ENCODE assay signal across 1 cellular context in the genomic region with DNA sequence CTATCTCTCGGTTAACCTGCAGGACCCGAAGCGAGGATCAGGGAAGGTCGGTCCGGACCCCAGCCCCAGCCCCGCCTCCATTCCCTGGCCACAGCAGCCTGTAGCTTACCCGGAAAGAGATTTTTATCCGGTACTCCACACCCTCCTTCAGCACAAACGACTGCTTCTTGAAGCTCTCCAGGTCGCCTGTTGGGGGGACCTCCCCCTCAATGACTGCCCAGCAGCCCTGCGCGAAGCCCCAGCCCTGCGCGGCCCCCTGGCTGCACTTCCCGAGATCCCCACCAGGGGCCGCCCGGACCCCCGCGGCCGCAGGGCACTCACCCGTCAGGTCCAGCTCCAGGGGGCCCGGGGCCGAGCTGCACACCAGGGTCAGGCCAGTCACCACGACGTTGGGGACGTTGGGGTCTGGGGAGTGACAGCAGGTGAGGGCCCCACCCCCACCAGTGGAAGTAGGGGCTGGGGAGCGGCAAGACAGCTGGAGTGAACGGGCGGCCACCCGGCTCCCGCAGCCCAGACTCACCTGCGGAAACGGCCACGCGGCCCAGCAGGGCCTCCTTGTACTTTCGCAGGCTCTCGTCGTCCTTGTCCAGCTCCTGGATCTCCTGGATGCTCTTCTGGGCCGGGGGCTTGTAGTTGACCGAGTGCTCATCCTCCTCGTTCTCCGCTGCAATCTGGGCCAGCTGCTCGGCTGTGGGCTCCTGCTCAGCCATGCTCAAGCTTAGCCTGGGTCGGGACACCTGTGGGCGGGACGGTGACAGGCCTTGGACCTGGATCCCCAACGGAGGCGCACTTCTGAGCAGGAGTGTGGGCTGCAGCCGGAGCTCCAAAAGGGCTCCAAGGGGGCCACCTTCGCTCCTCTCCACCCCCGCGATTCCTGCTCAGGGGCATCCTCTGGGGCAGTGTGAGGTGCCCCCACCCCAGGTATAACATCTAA.
TF ChIP-seq lines count a peak whose summit lies in the region.

No MANE protein-coding gene starts in this region.

TF ChIP-seq in H1, 55 proteins besides CTCF, POLR2A, EP300 and RAD21:
- no peak for TF ChIP-seq EZH2 (IDR thresholded peaks at IDR 0.05; ENCODE audit: low read depth, low read length, severe bottlenecking)
- TF ChIP-seq SRF (IDR thresholded peaks at IDR 0.05; ENCODE audit: low read depth, low read length): no peak
- TF ChIP-seq SP2 (IDR thresholded peaks at IDR 0.05; ENCODE audit: low read length): no peak
- TF ChIP-seq SIX5 (IDR thresholded peaks at IDR 0.05; ENCODE audit: low read depth, low read length): no peak
- TF ChIP-seq HDAC2 (IDR thresholded peaks at IDR 0.05; ENCODE audit: borderline replicate concordance in 1 of 2, low read depth in 2 of 2, low read length in 2 of 2): no peak
- TF ChIP-seq GABPA (IDR thresholded peaks at IDR 0.05; ENCODE audit: borderline replicate concordance, insufficient read depth, low read length): no peak
- TF ChIP-seq, protein P1, sequence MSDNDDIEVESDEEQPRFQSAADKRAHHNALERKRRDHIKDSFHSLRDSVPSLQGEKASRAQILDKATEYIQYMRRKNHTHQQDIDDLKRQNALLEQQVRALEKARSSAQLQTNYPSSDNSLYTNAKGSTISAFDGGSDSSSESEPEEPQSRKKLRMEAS (IDR thresholded peaks at IDR 0.05): peak; percentile 23; the same call in 1 of the 2 replicates
- no peak for TF ChIP-seq JUN (IDR thresholded peaks at IDR 0.05; ENCODE audit: low read depth, low read length)
- no peak for TF ChIP-seq SUZ12 (IDR thresholded peaks at IDR 0.05; ENCODE audit: low read length)
- TF ChIP-seq SIN3A (conservative IDR thresholded peaks at IDR 0.05 in 1 of 2, IDR thresholded peaks at IDR 0.05 in 1 of 2; ENCODE audit: low read depth in 1 of 2, low read length in 2 of 2): peak; percentile 45 to 61; a peak in 1 of 4 replicates
- no peak for TF ChIP-seq CHD1 (IDR thresholded peaks at IDR 0.05; ENCODE audit: low read depth, low read length)
- TF ChIP-seq TBP (IDR thresholded peaks at IDR 0.05; ENCODE audit: low read depth, low read length): no peak
- TF ChIP-seq SP1 (IDR thresholded peaks at IDR 0.05; ENCODE audit: low read depth, low read length): no peak
- TF ChIP-seq, protein P2, sequence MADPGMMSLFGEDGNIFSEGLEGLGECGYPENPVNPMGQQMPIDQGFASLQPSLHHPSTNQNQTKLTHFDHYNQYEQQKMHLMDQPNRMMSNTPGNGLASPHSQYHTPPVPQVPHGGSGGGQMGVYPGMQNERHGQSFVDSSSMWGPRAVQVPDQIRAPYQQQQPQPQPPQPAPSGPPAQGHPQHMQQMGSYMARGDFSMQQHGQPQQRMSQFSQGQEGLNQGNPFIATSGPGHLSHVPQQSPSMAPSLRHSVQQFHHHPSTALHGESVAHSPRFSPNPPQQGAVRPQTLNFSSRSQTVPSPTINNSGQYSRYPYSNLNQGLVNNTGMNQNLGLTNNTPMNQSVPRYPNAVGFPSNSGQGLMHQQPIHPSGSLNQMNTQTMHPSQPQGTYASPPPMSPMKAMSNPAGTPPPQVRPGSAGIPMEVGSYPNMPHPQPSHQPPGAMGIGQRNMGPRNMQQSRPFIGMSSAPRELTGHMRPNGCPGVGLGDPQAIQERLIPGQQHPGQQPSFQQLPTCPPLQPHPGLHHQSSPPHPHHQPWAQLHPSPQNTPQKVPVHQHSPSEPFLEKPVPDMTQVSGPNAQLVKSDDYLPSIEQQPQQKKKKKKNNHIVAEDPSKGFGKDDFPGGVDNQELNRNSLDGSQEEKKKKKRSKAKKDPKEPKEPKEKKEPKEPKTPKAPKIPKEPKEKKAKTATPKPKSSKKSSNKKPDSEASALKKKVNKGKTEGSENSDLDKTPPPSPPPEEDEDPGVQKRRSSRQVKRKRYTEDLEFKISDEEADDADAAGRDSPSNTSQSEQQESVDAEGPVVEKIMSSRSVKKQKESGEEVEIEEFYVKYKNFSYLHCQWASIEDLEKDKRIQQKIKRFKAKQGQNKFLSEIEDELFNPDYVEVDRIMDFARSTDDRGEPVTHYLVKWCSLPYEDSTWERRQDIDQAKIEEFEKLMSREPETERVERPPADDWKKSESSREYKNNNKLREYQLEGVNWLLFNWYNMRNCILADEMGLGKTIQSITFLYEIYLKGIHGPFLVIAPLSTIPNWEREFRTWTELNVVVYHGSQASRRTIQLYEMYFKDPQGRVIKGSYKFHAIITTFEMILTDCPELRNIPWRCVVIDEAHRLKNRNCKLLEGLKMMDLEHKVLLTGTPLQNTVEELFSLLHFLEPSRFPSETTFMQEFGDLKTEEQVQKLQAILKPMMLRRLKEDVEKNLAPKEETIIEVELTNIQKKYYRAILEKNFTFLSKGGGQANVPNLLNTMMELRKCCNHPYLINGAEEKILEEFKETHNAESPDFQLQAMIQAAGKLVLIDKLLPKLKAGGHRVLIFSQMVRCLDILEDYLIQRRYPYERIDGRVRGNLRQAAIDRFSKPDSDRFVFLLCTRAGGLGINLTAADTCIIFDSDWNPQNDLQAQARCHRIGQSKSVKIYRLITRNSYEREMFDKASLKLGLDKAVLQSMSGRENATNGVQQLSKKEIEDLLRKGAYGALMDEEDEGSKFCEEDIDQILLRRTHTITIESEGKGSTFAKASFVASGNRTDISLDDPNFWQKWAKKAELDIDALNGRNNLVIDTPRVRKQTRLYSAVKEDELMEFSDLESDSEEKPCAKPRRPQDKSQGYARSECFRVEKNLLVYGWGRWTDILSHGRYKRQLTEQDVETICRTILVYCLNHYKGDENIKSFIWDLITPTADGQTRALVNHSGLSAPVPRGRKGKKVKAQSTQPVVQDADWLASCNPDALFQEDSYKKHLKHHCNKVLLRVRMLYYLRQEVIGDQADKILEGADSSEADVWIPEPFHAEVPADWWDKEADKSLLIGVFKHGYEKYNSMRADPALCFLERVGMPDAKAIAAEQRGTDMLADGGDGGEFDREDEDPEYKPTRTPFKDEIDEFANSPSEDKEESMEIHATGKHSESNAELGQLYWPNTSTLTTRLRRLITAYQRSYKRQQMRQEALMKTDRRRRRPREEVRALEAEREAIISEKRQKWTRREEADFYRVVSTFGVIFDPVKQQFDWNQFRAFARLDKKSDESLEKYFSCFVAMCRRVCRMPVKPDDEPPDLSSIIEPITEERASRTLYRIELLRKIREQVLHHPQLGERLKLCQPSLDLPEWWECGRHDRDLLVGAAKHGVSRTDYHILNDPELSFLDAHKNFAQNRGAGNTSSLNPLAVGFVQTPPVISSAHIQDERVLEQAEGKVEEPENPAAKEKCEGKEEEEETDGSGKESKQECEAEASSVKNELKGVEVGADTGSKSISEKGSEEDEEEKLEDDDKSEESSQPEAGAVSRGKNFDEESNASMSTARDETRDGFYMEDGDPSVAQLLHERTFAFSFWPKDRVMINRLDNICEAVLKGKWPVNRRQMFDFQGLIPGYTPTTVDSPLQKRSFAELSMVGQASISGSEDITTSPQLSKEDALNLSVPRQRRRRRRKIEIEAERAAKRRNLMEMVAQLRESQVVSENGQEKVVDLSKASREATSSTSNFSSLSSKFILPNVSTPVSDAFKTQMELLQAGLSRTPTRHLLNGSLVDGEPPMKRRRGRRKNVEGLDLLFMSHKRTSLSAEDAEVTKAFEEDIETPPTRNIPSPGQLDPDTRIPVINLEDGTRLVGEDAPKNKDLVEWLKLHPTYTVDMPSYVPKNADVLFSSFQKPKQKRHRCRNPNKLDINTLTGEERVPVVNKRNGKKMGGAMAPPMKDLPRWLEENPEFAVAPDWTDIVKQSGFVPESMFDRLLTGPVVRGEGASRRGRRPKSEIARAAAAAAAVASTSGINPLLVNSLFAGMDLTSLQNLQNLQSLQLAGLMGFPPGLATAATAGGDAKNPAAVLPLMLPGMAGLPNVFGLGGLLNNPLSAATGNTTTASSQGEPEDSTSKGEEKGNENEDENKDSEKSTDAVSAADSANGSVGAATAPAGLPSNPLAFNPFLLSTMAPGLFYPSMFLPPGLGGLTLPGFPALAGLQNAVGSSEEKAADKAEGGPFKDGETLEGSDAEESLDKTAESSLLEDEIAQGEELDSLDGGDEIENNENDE (IDR thresholded peaks at IDR 0.05; ENCODE audit: insufficient replicate concordance, low read length): no peak
- TF ChIP-seq CHD2 (IDR thresholded peaks at IDR 0.05; ENCODE audit: low read length): no peak
- no peak for TF ChIP-seq CBX5 (IDR thresholded peaks at IDR 0.05; ENCODE audit: low read depth, low read length)
- no peak for TF ChIP-seq EGR1 (IDR thresholded peaks at IDR 0.05; ENCODE audit: borderline replicate concordance, low read depth, low read length)
- TF ChIP-seq YY1 (IDR thresholded peaks at IDR 0.05; ENCODE audit: low read depth, low read length): no peak
- peak; percentile 39 for TF ChIP-seq NANOG (IDR thresholded peaks at IDR 0.05; ENCODE audit: insufficient read depth, low read depth, low read length, poor library complexity, severe bottlenecking)
- TF ChIP-seq GTF2F1 (IDR thresholded peaks at IDR 0.05; ENCODE audit: borderline replicate concordance, low read depth, low read length): no peak
- no peak for TF ChIP-seq RBBP5 (IDR thresholded peaks at IDR 0.05; ENCODE audit: borderline replicate concordance, low read depth, low read length)
- TF ChIP-seq TCF12 (IDR thresholded peaks at IDR 0.05; ENCODE audit: low read depth, low read length): no peak
- TF ChIP-seq, protein P3, sequence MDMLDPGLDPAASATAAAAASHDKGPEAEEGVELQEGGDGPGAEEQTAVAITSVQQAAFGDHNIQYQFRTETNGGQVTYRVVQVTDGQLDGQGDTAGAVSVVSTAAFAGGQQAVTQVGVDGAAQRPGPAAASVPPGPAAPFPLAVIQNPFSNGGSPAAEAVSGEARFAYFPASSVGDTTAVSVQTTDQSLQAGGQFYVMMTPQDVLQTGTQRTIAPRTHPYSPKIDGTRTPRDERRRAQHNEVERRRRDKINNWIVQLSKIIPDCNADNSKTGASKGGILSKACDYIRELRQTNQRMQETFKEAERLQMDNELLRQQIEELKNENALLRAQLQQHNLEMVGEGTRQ (IDR thresholded peaks at IDR 0.05; ENCODE audit: low read length): no peak
- no peak for TF ChIP-seq KDM4A (IDR thresholded peaks at IDR 0.05; ENCODE audit: low read depth, low read length, severe bottlenecking)
- no peak for TF ChIP-seq PHF8 (conservative IDR thresholded peaks at IDR 0.05; ENCODE audit: low read depth, low read length)
- TF ChIP-seq MAFK (IDR thresholded peaks at IDR 0.05; ENCODE audit: low read depth, low read length): no peak
- no peak for TF ChIP-seq BCL11A (IDR thresholded peaks at IDR 0.05; ENCODE audit: low read depth in 2 of 2, low read length in 2 of 2)
